ENCODE assay signal across 16 cellular contexts in the genomic region with DNA sequence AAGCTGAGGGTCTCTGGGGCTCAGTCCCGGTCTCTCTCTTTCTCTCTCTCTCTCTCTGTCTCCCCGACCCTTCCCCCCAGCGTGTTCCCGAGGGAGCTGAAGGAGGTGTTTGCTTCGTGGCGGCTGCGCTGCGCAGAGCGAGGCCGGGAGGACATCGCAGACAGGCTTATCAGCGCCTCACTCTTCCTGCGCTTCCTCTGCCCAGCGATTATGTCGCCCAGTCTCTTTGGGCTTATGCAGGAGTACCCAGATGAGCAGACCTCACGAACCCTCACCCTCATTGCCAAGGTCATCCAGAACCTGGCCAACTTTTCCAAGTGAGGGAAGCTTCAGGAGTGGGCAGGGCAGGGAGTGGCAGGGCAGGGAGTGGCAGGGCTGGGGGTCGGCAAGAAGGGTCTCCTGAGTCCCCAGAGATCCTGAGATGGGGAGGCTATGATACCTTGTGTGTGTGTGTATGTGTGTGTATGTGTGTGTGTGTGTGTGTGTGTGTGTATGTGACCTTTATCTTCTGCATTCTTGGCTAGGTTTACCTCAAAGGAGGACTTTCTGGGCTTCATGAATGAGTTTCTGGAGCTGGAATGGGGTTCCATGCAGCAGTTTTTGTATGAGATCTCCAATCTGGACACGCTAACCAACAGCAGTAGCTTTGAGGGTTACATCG. TPM values are rescaled to one million over a fixed set of nuclear protein-coding genes. Genes with fewer than 3 reads are reported as not detected.
DNase-seq lines count a peak whose midpoint lies in the region; TF ChIP-seq lines count a peak whose summit lies in the region.
"Had no signal": no experiment of that assay in that cellular context is flagged by ENCODE, and none has a peak within 500 bp of the region (broad histone marks: within the 10 kb centered on the region; RNA-seq: fewer than 3 reads in every experiment).

No MANE protein-coding gene starts in this region.

- H2BK12ac ChIP-seq in mesenchymal stem cell (ENCODE audit: low read length in 2 of 2), result no peak overlapping the region

- CTCF ChIA-PET in A673 (lab: Charles Lee) (no interaction called here), OCI-LY7 (lab: Charles Lee; ENCODE audit: unreplicated experiment) (no interaction called here)

- H3K4ac ChIP-seq in mesenchymal stem cell (ENCODE audit: low read depth in 1 of 2, low read length in 2 of 2), result no peak overlapping the region

- H3K9ac ChIP-seq in mesenchymal stem cell (ENCODE audit: low read length), result no peak overlapping the region
- H3K9ac ChIP-seq: BLaER1 had no signal

- H2AK5ac ChIP-seq in mesenchymal stem cell (ENCODE audit: low read length, severe bottlenecking), result no peak overlapping the region

- peaks cover 40% of the 10 kb centered on the region for H3K36me3 Mint-ChIP-seq in chondrocyte (ENCODE audit: low read depth)

- no peaks in the 10 kb centered on the region for H3K4me1 Mint-ChIP-seq in chondrocyte (ENCODE audit: low read depth)

- H3K9me2 ChIP-seq in OCI-LY7 (ENCODE audit: insufficient read depth, low read length), result no peaks in the 10 kb centered on the region

- no peak overlapping the region for H2BK15ac ChIP-seq in mesenchymal stem cell (ENCODE audit: low read depth, poor library complexity, severe bottlenecking)

- no peak overlapping the region for H3K23ac ChIP-seq in mesenchymal stem cell (ENCODE audit: low read length in 2 of 2)

- no peak overlapping the region for H3K4me3 ChIP-seq in A673 (ENCODE audit: low read depth, low read length, poor library complexity, severe bottlenecking)
- H3K4me3 ChIP-seq in BE2C (ENCODE audit: low read depth, low read length), result no peak overlapping the region
- H3K4me3 ChIP-seq in OCI-LY7 (ENCODE audit: low read depth, low read length, poor library complexity, severe bottlenecking), result no peak overlapping the region
- H3K4me3 ChIP-seq in mesenchymal stem cell (ENCODE audit: insufficient read depth in 1 of 2, low read depth in 1 of 2, low read length in 2 of 2), result no peak overlapping the region
- H3K4me3 ChIP-seq: BLaER1 had no signal

- H3K27me3 ChIP-seq in A673 (replicated peaks; ENCODE audit: insufficient read depth, low read depth, low read length, poor library complexity) (no peaks in the 10 kb centered on the region), BE2C (no peaks in the 10 kb centered on the region), mesenchymal stem cell (ENCODE audit: control insufficient read depth in 1 of 2, insufficient read depth in 1 of 2, low read length in 2 of 2) (no peaks in the 10 kb centered on the region)
- H3K27me3 ChIP-seq: BLaER1 had no signal

- no peak overlapping the region for H3K4me3 Mint-ChIP-seq in chondrocyte (ENCODE audit: unreplicated experiment)
- H3K4me3 Mint-ChIP-seq: IgD-negative memory B cell had no signal

- WGBS in mesenchymal stem cell, result 94% methylated on average over 18 of the region's 19 CpGs

- no peaks in the 10 kb centered on the region for H4K20me1 ChIP-seq in OCI-LY7 (ENCODE audit: insufficient read depth, low read length)

- intact Hi-C loops in A673 (cut with micrococcal nuclease; ENCODE audit: unreplicated experiment) (no loop called here), OCI-LY7 (cut with micrococcal nuclease; ENCODE audit: unreplicated experiment) (no loop called here)

- H3K14ac ChIP-seq in mesenchymal stem cell (ENCODE audit: low read length in 2 of 2), result no peak overlapping the region

- H3K79me1 ChIP-seq in mesenchymal stem cell (replicated peaks; ENCODE audit: low read length, poor library complexity, severe bottlenecking), result peaks cover 19% of the 10 kb centered on the region

- no peaks in the 10 kb centered on the region for H3K27me3 Mint-ChIP-seq in chondrocyte (ENCODE audit: low read depth)
- H3K27me3 Mint-ChIP-seq: IgD-negative memory B cell had no signal

- H3K4me2 ChIP-seq in OCI-LY7 (ENCODE audit: low read length), result no peak overlapping the region
- H3K4me2 ChIP-seq in mesenchymal stem cell (ENCODE audit: low read length, poor library complexity, severe bottlenecking), result no peak overlapping the region
- H3K4me2 ChIP-seq: BLaER1 had no signal

- H2AFZ ChIP-seq in OCI-LY7 (ENCODE audit: low read length), result no peak overlapping the region
- H2AFZ ChIP-seq in mesenchymal stem cell (ENCODE audit: low read depth, low read length), result no peak overlapping the region

- POLR2A ChIA-PET in A673 (lab: Charles Lee; ENCODE audit: low non-redundant PET) (no interaction called here), OCI-LY7 (lab: Charles Lee) (no interaction called here)

- BruUV-seq in A673 (replicated peaks; lab: Mats Ljungman, UMichigan) (TSS peak; percentile 7), OCI-LY7 (replicated peaks; lab: Mats Ljungman, UMichigan) (TSS peak; percentile 47)

- H2BK5ac ChIP-seq in mesenchymal stem cell (ENCODE audit: low read depth, low read length, poor library complexity, severe bottlenecking), result no peak overlapping the region

- H3K36me3 ChIP-seq in A673 (ENCODE audit: insufficient read depth, low read length, poor library complexity, severe bottlenecking), result peaks cover 62% of the 10 kb centered on the region
- peaks cover 44% of the 10 kb centered on the region for H3K36me3 ChIP-seq in BE2C
- H3K36me3 ChIP-seq in OCI-LY7 (ENCODE audit: insufficient read depth, low read length), result peaks cover 82% of the 10 kb centered on the region
- peaks cover 79 to 89% of the 10 kb centered on the region in 2 experiments for H3K36me3 ChIP-seq in mesenchymal stem cell (ENCODE audit: control insufficient read depth in 1 of 2, insufficient read depth in 2 of 2, low read depth in 1 of 2, low read length in 2 of 2)

- H2BK120ac ChIP-seq in mesenchymal stem cell (ENCODE audit: low read depth, low read length), result no peak overlapping the region

- H3K9me3 Mint-ChIP-seq in chondrocyte (ENCODE audit: low read depth), result no peaks in the 10 kb centered on the region
- H3K9me3 Mint-ChIP-seq: IgD-negative memory B cell had no signal

- no peak overlapping the region for H3K27ac Mint-ChIP-seq in chondrocyte (ENCODE audit: unreplicated experiment)

- H3K9me3 ChIP-seq in A673 (ENCODE audit: low read depth, low read length, poor library complexity, severe bottlenecking) (no peaks in the 10 kb centered on the region), BE2C (no peaks in the 10 kb centered on the region), OCI-LY7 (ENCODE audit: low read length) (no peaks in the 10 kb centered on the region), mesenchymal stem cell (ENCODE audit: control insufficient read depth, low read length) (no peaks in the 10 kb centered on the region)
- H3K9me3 ChIP-seq: BLaER1 had no signal

- H3K4me1 ChIP-seq in A673 (ENCODE audit: insufficient read depth, low read length, poor library complexity, severe bottlenecking), result no peaks in the 10 kb centered on the region
- no peaks in the 10 kb centered on the region for H3K4me1 ChIP-seq in BE2C
- H3K4me1 ChIP-seq in OCI-LY7 (ENCODE audit: insufficient read depth, low read length, poor library complexity, severe bottlenecking), result no peaks in the 10 kb centered on the region
- H3K4me1 ChIP-seq in mesenchymal stem cell (ENCODE audit: control insufficient read depth, insufficient read depth, low read depth, low read length), result no peaks in the 10 kb centered on the region
- H3K4me1 ChIP-seq: BLaER1 had no signal

- H3K27ac ChIP-seq in A673 (ENCODE audit: low read depth, low read length, poor library complexity, severe bottlenecking) (no peak overlapping the region), OCI-LY7 (ENCODE audit: low read depth, low read length, poor library complexity, severe bottlenecking) (no peak overlapping the region), mesenchymal stem cell (ENCODE audit: low read length, poor library complexity, severe bottlenecking) (no peak overlapping the region)
- H3K27ac ChIP-seq: BLaER1 had no signal

- no peak overlapping the region for H3K18ac ChIP-seq in mesenchymal stem cell (ENCODE audit: low read depth in 1 of 2, low read length in 2 of 2)

- H4K91ac ChIP-seq in mesenchymal stem cell (ENCODE audit: low read length), result peak overlapping the region; percentile 28

- no peak for DNase-seq in A673 (ENCODE audit: low spot score)
- DNase-seq in BE2C, result peak; percentile 34
- DNase-seq in OCI-LY7 (ENCODE audit: low spot score), result no peak
- no peak for DNase-seq in mesenchymal stem cell
- no peak for DNase-seq in inferior parietal cortex (ENCODE audit: extremely low spot score)
- DNase-seq in chondrocyte (ENCODE audit: low spot score), result no peak
- no peak for DNase-seq in germinal center (ENCODE audit: low spot score)
- DNase-seq: COR-L47, HCEC 1CT, NCI-H1417, NCI-H1930, NCI-H2171 treated with DMSO at 0.1 percent for 48 hours, NCI-H510A treated with DMSO at 0.1 percent for 48 hours, SHP77 treated with DMSO at 0.1 percent for 48 hours had no signal

- H4K8ac ChIP-seq in mesenchymal stem cell (ENCODE audit: low read length), result no peak overlapping the region

- H3K79me2 ChIP-seq in OCI-LY7 (ENCODE audit: insufficient read depth, low read depth, low read length), result no peaks in the 10 kb centered on the region

- no peak for TF ChIP-seq CTCF in A673 (conservative IDR thresholded peaks at IDR 0.05; ENCODE audit: low read depth, low read length)
- TF ChIP-seq CTCF in BE2C (IDR thresholded peaks at IDR 0.05; ENCODE audit: low read depth, low read length), result no peak
- no peak for TF ChIP-seq CTCF in OCI-LY7 (conservative IDR thresholded peaks at IDR 0.05; ENCODE audit: low read length)
- no peak for TF ChIP-seq CTCF in chondrocyte (IDR thresholded peaks at IDR 0.05)

RNA-seq across cellular contexts. Expression of gene ZBTB9, which starts 13.6 kb away (rescaled TPM):
- 14.6 and 16.9 TPM in 2 replicates for total RNA-seq in A673 (2021)
- 90.5 TPM for polyA plus RNA-seq in BE2C (2012; ENCODE audit: insufficient read depth, insufficient read length, low read depth)
- 7.7 and 11.2 TPM in 2 replicates for total RNA-seq in OCI-LY7 (2014; rRNA removed; shearing (Covaris generic))
- 6.8 and 7.3 TPM in 2 replicates for total RNA-seq in OCI-LY7 (2022)
- 3.6 TPM for polyA plus RNA-seq in mesenchymal stem cell (2013, experiment 1 of 2)
- 3.9 TPM for polyA plus RNA-seq in mesenchymal stem cell (2013, experiment 2 of 2)
- 6.8 to 7.8 TPM (median 7.1 TPM) in 3 replicates for total RNA-seq in chondrocyte

RNA-seq across cellular contexts. Expression of gene SYNGAP1, which starts 20.9 kb away (rescaled TPM):
- total RNA-seq in A673 (2021), result 77.6 and 78.5 TPM in 2 replicates
- 191 TPM for polyA plus RNA-seq in BE2C (2012; ENCODE audit: insufficient read depth, insufficient read length, low read depth)
- 5.4 and 5.6 TPM in 2 replicates for total RNA-seq in OCI-LY7 (2014; rRNA removed; shearing (Covaris generic))
- 30.7 and 32.3 TPM in 2 replicates for total RNA-seq in OCI-LY7 (2022)
- polyA plus RNA-seq in mesenchymal stem cell (2013, experiment 1 of 2), result 18.5 TPM
- 19.0 TPM for polyA plus RNA-seq in mesenchymal stem cell (2013, experiment 2 of 2)
- 24.2 to 32.6 TPM (median 24.7 TPM) in 3 replicates for total RNA-seq in chondrocyte

RNA-seq across cellular contexts. Expression of gene CUTA, which starts 22.9 kb away (rescaled TPM):
- total RNA-seq in A673 (2021) (221 and 223 TPM in 2 replicates), OCI-LY7 (2022) (165 and 175 TPM in 2 replicates), chondrocyte (204 to 241 TPM (median 218 TPM) in 3 replicates)
- 362 TPM for polyA plus RNA-seq in BE2C (2012; ENCODE audit: insufficient read depth, insufficient read length, low read depth)
- total RNA-seq in OCI-LY7 (2014; rRNA removed; shearing (Covaris generic)), result 147 and 164 TPM in 2 replicates
- 472 TPM for polyA plus RNA-seq in mesenchymal stem cell (2013, experiment 1 of 2)
- 480 TPM for polyA plus RNA-seq in mesenchymal stem cell (2013, experiment 2 of 2)

RNA-seq across cellular contexts. Expression of gene PHF1, which starts 30.0 kb away (rescaled TPM):
- total RNA-seq in A673 (2021) (53.5 and 56.1 TPM in 2 replicates), OCI-LY7 (2022) (30.2 and 35.0 TPM in 2 replicates), chondrocyte (39.0 to 43.2 TPM (median 42.7 TPM) in 3 replicates)
- 61.3 TPM for polyA plus RNA-seq in BE2C (2012; ENCODE audit: insufficient read depth, insufficient read length, low read depth)
- total RNA-seq in OCI-LY7 (2014; rRNA removed; shearing (Covaris generic)), result 19.9 and 21.4 TPM in 2 replicates
- 43.1 TPM for polyA plus RNA-seq in mesenchymal stem cell (2013, experiment 1 of 2)
- 40.9 TPM for polyA plus RNA-seq in mesenchymal stem cell (2013, experiment 2 of 2)

RNA-seq across cellular contexts. Expression of gene KIFC1, which starts 49.2 kb away (rescaled TPM):
- 123 and 133 TPM in 2 replicates for total RNA-seq in A673 (2021)
- polyA plus RNA-seq in BE2C (2012; ENCODE audit: insufficient read depth, insufficient read length, low read depth), result 13.5 TPM
- 133 and 138 TPM in 2 replicates for total RNA-seq in OCI-LY7 (2014; rRNA removed; shearing (Covaris generic))
- 167 and 176 TPM in 2 replicates for total RNA-seq in OCI-LY7 (2022)
- polyA plus RNA-seq in mesenchymal stem cell (2013, experiment 1 of 2), result 4.9 TPM
- polyA plus RNA-seq in mesenchymal stem cell (2013, experiment 2 of 2), result 5.1 TPM
- 7.4 to 10.4 TPM (median 8.1 TPM) in 3 replicates for total RNA-seq in chondrocyte
